22 cellular contexts compared by ENCODE assay signal in genomic region chr10:23067337-23067736, GRCh38. TPM values are rescaled to one million over a fixed set of nuclear protein-coding genes. Genes with fewer than 3 reads are reported as not detected.
A peak's percentile ranks its signal among the peaks of the same experiment; 100 is the strongest.
DNase-seq lines count a peak whose midpoint lies in the region; ATAC-seq and TF ChIP-seq lines count a peak whose summit lies in the region.
"Had no signal": no experiment of that assay in that cellular context is flagged by ENCODE, and none has a peak within 500 bp of the region (broad histone marks: within the 10 kb centered on the region; RNA-seq: fewer than 3 reads in every experiment).

No MANE protein-coding gene starts in this region.

- no peaks in the 10 kb centered on the region for H4K20me1 ChIP-seq in neural progenitor cell (ENCODE audit: low read depth)
- H4K20me1 ChIP-seq in smooth muscle cell (ENCODE audit: low read depth), result no peaks in the 10 kb centered on the region
- H4K20me1 ChIP-seq: BLaER1 treated with 17β-estradiol and CSF1 and Interleukin-3, amounts not matched to agents 10 nM and 100 nM had no signal

- H3K4me1 Mint-ChIP-seq in WTC11 (peaks cover 12% of the 10 kb centered on the region), nephron (peaks cover 65% of the 10 kb centered on the region), neural progenitor cell (peaks cover 12% of the 10 kb centered on the region), HFFc6 (ENCODE audit: low read depth) (peaks cover 18% of the 10 kb centered on the region)
- peaks cover 2% of the 10 kb centered on the region for H3K4me1 Mint-ChIP-seq in activated CD8-positive, alpha-beta T cell treated with anti-CD3 and anti-CD28 coated beads, Interleukin-2, amount 10 ng/mL, durations not matched to agents 7 days and 5 days (ENCODE audit: low read depth)

- H3K9me3 Mint-ChIP-seq in WTC11 (no peaks in the 10 kb centered on the region), nephron (no peaks in the 10 kb centered on the region), neural progenitor cell (no peaks in the 10 kb centered on the region), HFFc6 (no peaks in the 10 kb centered on the region)
- H3K9me3 Mint-ChIP-seq in activated CD8-positive, alpha-beta T cell treated with anti-CD3 and anti-CD28 coated beads, Interleukin-2, amount 10 ng/mL, durations not matched to agents 7 days and 5 days (ENCODE audit: insufficient read depth), result no peaks in the 10 kb centered on the region
- H3K9me3 Mint-ChIP-seq: CD14-positive monocyte; CD4-positive, alpha-beta T cell; CD8-positive, alpha-beta memory T cell had no signal

- TF ChIP-seq CTCF in HEK293 (tag by site-specific recombination; IDR thresholded peaks at IDR 0.05), result no peak
- TF ChIP-seq CTCF in WTC11 (IDR thresholded peaks at IDR 0.05), result no peak
- TF ChIP-seq CTCF in nephron (IDR thresholded peaks at IDR 0.05; ENCODE audit: unreplicated experiment in 3 of 3), result no peak
- no peak for TF ChIP-seq CTCF in neural progenitor cell (IDR thresholded peaks at IDR 0.05)
- TF ChIP-seq CTCF in HFFc6 (IDR thresholded peaks at IDR 0.05), result no peak
- TF ChIP-seq CTCF in smooth muscle cell (IDR thresholded peaks at IDR 0.05; ENCODE audit: borderline replicate concordance, insufficient read depth, poor library complexity, severe bottlenecking), result no peak

- no peak overlapping the region for H3K4me2 ChIP-seq in neural progenitor cell
- no peak overlapping the region for H3K4me2 ChIP-seq in smooth muscle cell
- H3K4me2 ChIP-seq: BLaER1 treated with 17β-estradiol and CSF1 and Interleukin-3, amounts not matched to agents 10 nM and 100 nM had no signal

- H3K27me3 Mint-ChIP-seq in WTC11 (ENCODE audit: low read depth) (no peaks in the 10 kb centered on the region; the same call in 1 of the 2 replicates), nephron (ENCODE audit: low read depth) (peaks cover 21% of the 10 kb centered on the region), neural progenitor cell (ENCODE audit: insufficient read depth, low read depth) (no peaks in the 10 kb centered on the region), HFFc6 (ENCODE audit: insufficient read depth) (no peaks in the 10 kb centered on the region)
- H3K27me3 Mint-ChIP-seq in activated CD8-positive, alpha-beta T cell treated with anti-CD3 and anti-CD28 coated beads, Interleukin-2, amount 10 ng/mL, durations not matched to agents 7 days and 5 days (ENCODE audit: low read depth), result no peaks in the 10 kb centered on the region

- no peak overlapping the region for H3K4me3 Mint-ChIP-seq in WTC11
- peak overlapping the region in 2 of 3 experiments; percentile 44 to 61 for H3K4me3 Mint-ChIP-seq in nephron
- H3K4me3 Mint-ChIP-seq in neural progenitor cell, result peak overlapping the region; percentile 35
- no peak overlapping the region for H3K4me3 Mint-ChIP-seq in activated CD8-positive, alpha-beta T cell treated with anti-CD3 and anti-CD28 coated beads, Interleukin-2, amount 10 ng/mL, durations not matched to agents 7 days and 5 days
- no peak overlapping the region for H3K4me3 Mint-ChIP-seq in HFFc6
- H3K4me3 Mint-ChIP-seq: CD14-positive monocyte; CD4-positive, alpha-beta T cell; CD8-positive, alpha-beta memory T cell had no signal

- H3K27ac ChIP-seq in HEK293 (ENCODE audit: extremely low read depth, low read depth, low read length) (no peak overlapping the region), neural progenitor cell (no peak overlapping the region), smooth muscle cell (ENCODE audit: low read depth) (no peak overlapping the region)
- H3K27ac ChIP-seq: BLaER1 treated with 17β-estradiol and CSF1 and Interleukin-3, amounts not matched to agents 10 nM and 100 nM had no signal

- DNase-seq in WTC11 (ENCODE audit: low spot score) (no peak), neural progenitor cell (ENCODE audit: low spot score) (no peak), HFFc6 (no peak), smooth muscle cell (lab: John Stamatoyannopoulos, UW; ENCODE audit: unreplicated experiment) (no peak)
- DNase-seq in activated CD8-positive, alpha-beta T cell treated with anti-CD3 and anti-CD28 coated beads, Interleukin-2, amount 10 ng/mL, durations not matched to agents 7 days and 5 days, result no peak
- DNase-seq: AML-193; BE2C; CD4-positive, alpha-beta T cell; CD8-positive, alpha-beta memory T cell; DMS 273 treated with DMSO at 0.1 percent for 48 hours; DMS79; EL; GDM1; GOT3; H7; HCEC 1CT had no signal

- POLR2A ChIA-PET in HEK293 (lab: Yijun Ruan, JAX) (no interaction called here), WTC11 (lab: Charles Lee) (no interaction called here)
- POLR2A ChIA-PET in activated CD8-positive, alpha-beta T cell treated with anti-CD3 and anti-CD28 coated beads, Interleukin-2, amount 10 ng/mL, durations not matched to agents 7 days and 5 days (lab: Charles Lee), result no interaction called here

- no peaks in the 10 kb centered on the region for H3K9me3 ChIP-seq in HEK293 (ENCODE audit: control insufficient read depth, insufficient read depth, low read depth, low read length)
- no peaks in the 10 kb centered on the region for H3K9me3 ChIP-seq in neural progenitor cell (ENCODE audit: low read depth)
- no peaks in the 10 kb centered on the region for H3K9me3 ChIP-seq in smooth muscle cell (replicated peaks; ENCODE audit: low read depth)
- H3K9me3 ChIP-seq: BE2C; BLaER1 treated with 17β-estradiol and CSF1 and Interleukin-3, amounts not matched to agents 10 nM and 100 nM had no signal

- no peaks in the 10 kb centered on the region for H3K36me3 Mint-ChIP-seq in WTC11
- no peaks in the 10 kb centered on the region for H3K36me3 Mint-ChIP-seq in nephron (ENCODE audit: low read depth)
- H3K36me3 Mint-ChIP-seq in neural progenitor cell, result no peaks in the 10 kb centered on the region
- H3K36me3 Mint-ChIP-seq in activated CD8-positive, alpha-beta T cell treated with anti-CD3 and anti-CD28 coated beads, Interleukin-2, amount 10 ng/mL, durations not matched to agents 7 days and 5 days (ENCODE audit: low read depth), result no peaks in the 10 kb centered on the region
- no peaks in the 10 kb centered on the region for H3K36me3 Mint-ChIP-seq in HFFc6 (ENCODE audit: low read depth)
- H3K36me3 Mint-ChIP-seq: CD14-positive monocyte; CD8-positive, alpha-beta memory T cell had no signal

- H3K27ac Mint-ChIP-seq in WTC11 (no peak overlapping the region), nephron (peak overlapping the region in 1 of 3 experiments; percentile 41), neural progenitor cell (no peak overlapping the region), HFFc6 (no peak overlapping the region)
- H3K27ac Mint-ChIP-seq in activated CD8-positive, alpha-beta T cell treated with anti-CD3 and anti-CD28 coated beads, Interleukin-2, amount 10 ng/mL, durations not matched to agents 7 days and 5 days, result no peak overlapping the region
- H3K27ac Mint-ChIP-seq: CD4-positive, alpha-beta T cell; CD8-positive, alpha-beta memory T cell had no signal

- no peaks in the 10 kb centered on the region for H3F3A ChIP-seq in neural progenitor cell (ENCODE audit: low read depth)
- H3F3A ChIP-seq in smooth muscle cell (ENCODE audit: low read depth), result no peaks in the 10 kb centered on the region

- H3K9ac ChIP-seq in neural progenitor cell (no peak overlapping the region), smooth muscle cell (ENCODE audit: low read depth) (no peak overlapping the region)
- H3K9ac ChIP-seq: BLaER1 treated with 17β-estradiol and CSF1 and Interleukin-3, amounts not matched to agents 10 nM and 100 nM had no signal

- ATAC-seq in WTC11 (no peak), HG03342 (IDR thresholded peaks at IDR 0.05; ENCODE audit: unreplicated experiment) (no peak)
- ATAC-seq in activated CD8-positive, alpha-beta T cell treated with anti-CD3 and anti-CD28 coated beads, Interleukin-2, amount 10 ng/mL, durations not matched to agents 7 days and 5 days, result no peak

- H3K79me2 ChIP-seq in neural progenitor cell (ENCODE audit: low read depth) (no peaks in the 10 kb centered on the region), smooth muscle cell (ENCODE audit: low read depth) (no peaks in the 10 kb centered on the region)

- H3K4me1 ChIP-seq in HEK293 (ENCODE audit: control insufficient read depth, insufficient read depth, low read length) (no peaks in the 10 kb centered on the region), neural progenitor cell (peaks cover 9% of the 10 kb centered on the region), smooth muscle cell (ENCODE audit: low read depth) (peaks cover 8% of the 10 kb centered on the region)

- H2AFZ ChIP-seq in neural progenitor cell (replicated peaks) (no peak overlapping the region), smooth muscle cell (ENCODE audit: low read depth) (no peak overlapping the region)

- no peaks in the 10 kb centered on the region for H3K36me3 ChIP-seq in HEK293 (ENCODE audit: control insufficient read depth in 2 of 2, insufficient read depth in 1 of 2, low read length in 2 of 2)
- H3K36me3 ChIP-seq in neural progenitor cell, result no peaks in the 10 kb centered on the region
- H3K36me3 ChIP-seq in smooth muscle cell (ENCODE audit: low read depth), result no peaks in the 10 kb centered on the region
- H3K36me3 ChIP-seq: BE2C; BLaER1 treated with 17β-estradiol and CSF1 and Interleukin-3, amounts not matched to agents 10 nM and 100 nM had no signal

- 97% methylated on average over 12 of the region's 12 CpGs for WGBS in smooth muscle cell (ENCODE audit: low lambda C conversion rate)

- H3K4me3 ChIP-seq in HEK293 (ENCODE audit: low read depth, low read length) (no peak overlapping the region), neural progenitor cell (no peak overlapping the region), smooth muscle cell (no peak overlapping the region)
- H3K4me3 ChIP-seq: BLaER1 treated with 17β-estradiol and CSF1 and Interleukin-3, amounts not matched to agents 10 nM and 100 nM; GM12878 had no signal

- CTCF ChIA-PET in HEK293 (lab: Yijun Ruan, JAX) (interaction anchor here (0.6 kb wide), 3 partner anchors 25 to 134 kb away, joined by 3 to 6 read pairs (median 3); no protein-coding TSS in a partner anchor), WTC11 (lab: Charles Lee) (no interaction called here)
- CTCF ChIA-PET in activated CD8-positive, alpha-beta T cell treated with anti-CD3 and anti-CD28 coated beads, Interleukin-2, amount 10 ng/mL, durations not matched to agents 7 days and 5 days (lab: Charles Lee), result no interaction called here

- H3K27me3 ChIP-seq in neural progenitor cell (no peaks in the 10 kb centered on the region), smooth muscle cell (ENCODE audit: low read depth) (no peaks in the 10 kb centered on the region)
- H3K27me3 ChIP-seq: BE2C; BLaER1 treated with 17β-estradiol and CSF1 and Interleukin-3, amounts not matched to agents 10 nM and 100 nM had no signal

TF ChIP-seq in HEK293, 187 proteins besides CTCF, POLR2A, EP300 and RAD21 (continues in another document):
- peak; percentile 59; the same call in 1 of the 2 replicates for TF ChIP-seq ZNF121 (tag by site-specific recombination; IDR thresholded peaks at IDR 0.05)

TF ChIP-seq in WTC11, 78 proteins besides CTCF, POLR2A, EP300 and RAD21 (continues in another document):
- peak; percentile 58; the same call in 1 of the 2 replicates for TF ChIP-seq ZNF121 (CRISPR knock-in tag; IDR thresholded peaks at IDR 0.05)

RNA-seq across cellular contexts. Expression of gene MSRB2, which starts 28.0 kb away (rescaled TPM):
- 9.6 to 15.0 TPM (median 14.1 TPM) in 3 replicates for total RNA-seq in WTC11 (2021)
- 15.2 and 17.2 TPM in 2 replicates for total RNA-seq in neural progenitor cell (ENCODE audit: low replicate concordance)
- 1 to 10 TPM; 7.8 to 9.7 TPM for total RNA-seq in activated CD8-positive, alpha-beta T cell treated with anti-CD3 and anti-CD28 coated beads, Interleukin-2, amount 10 ng/mL, durations not matched to agents 7 days and 5 days
- total RNA-seq in HFFc6 (2021; fragmentation: NEBNext Ultra II Directional; extraction: Animal tissue kit (Norgen Biotek cat#: 25700)), result 10 to 100 TPM; 23.5 to 31.2 (median 26.2) TPM
- 9.4 and 21.5 TPM in 2 replicates for total RNA-seq in smooth muscle cell
- polyA plus RNA-seq in smooth muscle cell, result 64.0 and 70.9 TPM in 2 replicates

Comparison
In these comparisons a context has a peak if more than half of its experiments do, and no peak if none do; other contexts are left out.
1. H3K4me3 Mint-ChIP-seq: peak in nephron (2 of 3) and neural progenitor cell (single experiment); none in WTC11 (single experiment), activated CD8-positive, alpha-beta T cell treated with anti-CD3 and anti-CD28 coated beads, Interleukin-2, amount 10 ng/mL, durations not matched to agents 7 days and 5 days (single experiment) and HFFc6 (single experiment).
2. Of the 8 proteins assayed by ChIP-seq in both HEK293 and WTC11: peak only in HEK293: none; only in WTC11: none; in both: ZNF121; in neither: 7.